ENCODE assay signal across 18 cellular contexts in the genomic region with DNA sequence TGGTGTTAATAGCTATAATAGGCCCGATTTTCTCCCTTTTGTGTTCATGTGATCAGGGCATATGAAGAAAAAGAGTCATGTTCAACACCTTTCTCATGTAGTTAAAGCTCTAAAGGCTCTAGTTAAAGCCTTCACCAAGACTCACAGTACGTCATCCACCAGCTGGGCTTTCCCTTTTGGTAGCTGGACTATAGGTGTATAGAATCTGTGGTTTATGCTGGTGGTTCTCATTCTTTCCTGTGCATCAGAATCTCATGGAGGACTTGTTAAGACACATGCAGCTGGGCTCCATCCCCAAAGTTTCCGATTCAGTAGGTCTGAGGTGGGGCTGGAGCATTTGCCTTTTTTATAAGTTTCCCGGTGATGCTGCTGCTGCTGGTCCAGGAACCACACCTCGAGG. TPM values are rescaled to one million over a fixed set of nuclear protein-coding genes. Genes with fewer than 3 reads are reported as not detected.
DNase-seq lines count a peak whose midpoint lies in the region; ATAC-seq, FAIRE-seq and TF ChIP-seq lines count a peak whose summit lies in the region.
"Had no signal": no experiment of that assay in that cellular context is flagged by ENCODE, and none has a peak within 500 bp of the region (broad histone marks: within the 10 kb centered on the region; RNA-seq: fewer than 3 reads in every experiment).

No MANE protein-coding gene starts in this region.

- TF ChIP-seq EP300 in GM12878 (IDR thresholded peaks at IDR 0.05; ENCODE audit: borderline replicate concordance in 1 of 2, control insufficient read depth in 1 of 2, low read depth in 2 of 2, low read length in 2 of 2) = 0 out of 4 replicates have a peak, but pooled peaks of 1 of the 2 experiments have one; percentile 19

- H3K27ac Mint-ChIP-seq in T-helper 17 cell = no peak overlapping the region
- H3K27ac Mint-ChIP-seq: CD8-positive, alpha-beta T cell; HFFc6 had no signal

- H3K79me2 ChIP-seq in GM12878 (ENCODE audit: control insufficient read depth, insufficient read depth, low read length) = no peaks in the 10 kb centered on the region

- H3K27ac ChIP-seq in GM12878 (ENCODE audit: control insufficient read depth, insufficient read depth) (no peak overlapping the region), gastrocnemius medialis (no peak overlapping the region)
- H3K27ac ChIP-seq: C4-2B, HL-60 had no signal

- H3K4me3 Mint-ChIP-seq in T-helper 17 cell = no peak overlapping the region
- H3K4me3 Mint-ChIP-seq: CD8-positive, alpha-beta T cell; HFFc6 had no signal

- in situ Hi-C loops in GM13977 (cut with MboI; ENCODE audit: low pct_unique_long_range_greater_than_20kb, low sequenced_read_pairs, unreplicated experiment) = no loop called here
- in situ Hi-C loops in GM12878 (cut with MboI) = no loop called here
- in situ Hi-C loops in gastrocnemius medialis (cut with MboI; ENCODE audit: low sequenced_read_pairs in 4 of 4) = no loop called here

- ATAC-seq in GM21723 (IDR thresholded peaks at IDR 0.05; ENCODE audit: unreplicated experiment) = peak; percentile 55
- peak; percentile 92 for ATAC-seq in GM12878
- ATAC-seq in T-helper 17 cell = no peak
- no peak for ATAC-seq in gastrocnemius medialis
- ATAC-seq: CD8-positive, alpha-beta T cell had no signal

- H3K4me1 ChIP-seq in GM12878 (ENCODE audit: control insufficient read depth, insufficient read depth, low read length) = no peaks in the 10 kb centered on the region
- H3K4me1 ChIP-seq in gastrocnemius medialis = peaks cover 0 to 12% of the 10 kb centered on the region in 2 donors
- H3K4me1 ChIP-seq: BE2C, Caco-2 had no signal

- H3K27me3 ChIP-seq in GM12878 (replicated peaks in 1 of 2; ENCODE audit: control insufficient read depth in 2 of 2, insufficient read depth in 2 of 2, low read length in 1 of 2) (no peaks in the 10 kb centered on the region), gastrocnemius medialis (no peaks in the 10 kb centered on the region)
- H3K27me3 ChIP-seq: BE2C had no signal

- intact Hi-C loops in GM12878 (cut with micrococcal nuclease; ENCODE audit: unreplicated experiment) = no loop called here
- intact Hi-C loops in gastrocnemius medialis (cut with DNase I; ENCODE audit: low total_unique reads) = no loop called here

- no TSS peak for BruUV-seq in GM12878 (replicated peaks; lab: Mats Ljungman, UMichigan)

- DNase-seq in GM12865 (ENCODE audit: low read depth) = peak; percentile 4
- peak; percentile 33 for DNase-seq in GM13977 (ENCODE audit: low spot score)
- no peak for DNase-seq in GM12878 (ENCODE audit: low read depth, low spot score)
- DNase-seq in foreskin melanocyte = no peak
- no peak for DNase-seq in T-helper 17 cell
- DNase-seq in gastrocnemius medialis = no peak
- DNase-seq: BE2C; Caco-2; CD8-positive, alpha-beta T cell; DND-41; GDM1; HCEC 1CT; HFFc6 had no signal

- POLR2A ChIA-PET in GM12878 (lab: Charles Lee) = interaction anchor here (0.5 to 1.5 kb wide), 6 partner anchors 8 to 141 kb away, joined by 3 to 5 read pairs (median 3); no protein-coding TSS in a partner anchor

- H4K20me1 ChIP-seq in GM12878 (ENCODE audit: control insufficient read depth, insufficient read depth) = no peaks in the 10 kb centered on the region

- peaks cover 2% of the 10 kb centered on the region for H3K4me1 Mint-ChIP-seq in T-helper 17 cell

- TF ChIP-seq RAD21 in GM12878 (IDR thresholded peaks at IDR 0.05; ENCODE audit: insufficient read depth, low read depth, low read length) = no peak

- no peak for FAIRE-seq in GM12878 (lab: Jason Lieb, UNC)
- FAIRE-seq: A204.1 had no signal

- H3K4me3 ChIP-seq in GM12865 (ENCODE audit: low read depth, low read length) (no peak overlapping the region), GM12878 (no peak overlapping the region), gastrocnemius medialis (no peak overlapping the region)

- RAD21 ChIA-PET in GM12878 (lab: Charles Lee; ENCODE audit: unreplicated experiment) = interaction anchor here (0.6 to 1.3 kb wide), 5 partner anchors 27 to 87 kb away, joined by 3 to 4 read pairs (median 4); no protein-coding TSS in a partner anchor

- H3K27me3 Mint-ChIP-seq in T-helper 17 cell = peaks cover 8% of the 10 kb centered on the region

- no peaks in the 10 kb centered on the region for H3K36me3 Mint-ChIP-seq in T-helper 17 cell (ENCODE audit: low read depth)
- H3K36me3 Mint-ChIP-seq: CD8-positive, alpha-beta T cell had no signal

- H2AFZ ChIP-seq in GM12878 (ENCODE audit: control insufficient read depth, low read depth, low read length) = no peak overlapping the region

- 68% methylated on average over 5 of the region's 5 CpGs for WGBS in GM12878 (ENCODE audit: insufficient coverage, insufficient replicate concordance, low lambda C conversion rate, missing lambda C conversion rate)

- no peak overlapping the region for H3K9ac ChIP-seq in GM12878 (ENCODE audit: control insufficient read depth, insufficient read depth, low read length)

- H3K9me3 ChIP-seq in GM12878 (replicated peaks; ENCODE audit: control insufficient read depth, insufficient read depth, low read length) = no peaks in the 10 kb centered on the region
- no peaks in the 10 kb centered on the region for H3K9me3 ChIP-seq in T-helper 17 cell (ENCODE audit: control insufficient read depth, low read length, poor library complexity, severe bottlenecking)
- no peaks in the 10 kb centered on the region for H3K9me3 ChIP-seq in gastrocnemius medialis
- H3K9me3 ChIP-seq: BE2C had no signal

- TF ChIP-seq POLR2A in GM12878 (IDR thresholded peaks at IDR 0.05; ENCODE audit: low read depth, low read length) = no peak
- no peak for TF ChIP-seq POLR2A in gastrocnemius medialis (IDR thresholded peaks at IDR 0.05)

- CTCF ChIA-PET in GM12878 (lab: Yijun Ruan, JAX) = interaction anchor here (1.1 to 1.4 kb wide), 3 partner anchors 8 to 12 kb away, joined by 3 to 6 read pairs (median 3); no protein-coding TSS in a partner anchor

- SMC1A ChIA-PET in GM12878 (lab: Charles Lee; ENCODE audit: uncharacterized antibody, unreplicated experiment) = interaction anchor here (0.6 to 1.6 kb wide), 10 partner anchors 9 to 482 kb away, joined by 3 to 5 read pairs (median 3); no protein-coding TSS in a partner anchor

- H3K4me2 ChIP-seq in GM12878 (ENCODE audit: control insufficient read depth, insufficient read depth) = no peak overlapping the region

- no peak for TF ChIP-seq CTCF in GM12865 (IDR thresholded peaks at IDR 0.05; ENCODE audit: insufficient read depth, low read depth, low read length, missing control alignments)
- no peak for TF ChIP-seq CTCF in GM13977 (IDR thresholded peaks at IDR 0.05; ENCODE audit: extremely low read depth, insufficient read depth, missing control alignments)
- no peak for TF ChIP-seq CTCF in GM12878 (IDR thresholded peaks at IDR 0.05 in 2 of 3, conservative IDR thresholded peaks at IDR 0.05 in 1 of 3; ENCODE audit: control insufficient read depth in 2 of 3, extremely low read depth in 1 of 3, insufficient read depth in 1 of 3, low read depth in 3 of 3, low read length in 3 of 3)
- TF ChIP-seq CTCF in gastrocnemius medialis (IDR thresholded peaks at IDR 0.05 in 4 of 5, conservative IDR thresholded peaks at IDR 0.05 in 1 of 5) = no peak

- H3K36me3 ChIP-seq in GM12878 (ENCODE audit: control insufficient read depth in 2 of 2, insufficient read depth in 2 of 2, low read length in 1 of 2) = no peaks in the 10 kb centered on the region
- H3K36me3 ChIP-seq in gastrocnemius medialis = no peaks in the 10 kb centered on the region
- H3K36me3 ChIP-seq: BE2C had no signal

RNA-seq across cellular contexts. Expression of gene CFAP91, which starts 31.0 kb away (rescaled TPM):
- 0.81 and 2.5 TPM in 2 replicates for total RNA-seq in GM12878 (2013; cell fraction: nucleolus; rRNA removed)
- total RNA-seq in GM12878 (2014; rRNA removed) = 0.56 and 0.76 TPM in 2 replicates
- 0.54 and 0.69 TPM in 2 replicates for total RNA-seq in GM12878 (2014; rRNA removed; fragmentation: Illumina TruSeq; extraction: Trizol)
- 0.80 and 1.3 TPM in 2 replicates for total RNA-seq in GM12878 (2021)
- polyA plus RNA-seq in GM12878 (2011; ENCODE audit: low read depth) = 0.08 TPM
- polyA plus RNA-seq in GM12878 (2011; rRNA removed) = 1.2 and 1.4 TPM in 2 replicates
- polyA plus RNA-seq in GM12878 (2011; cell fraction: cytosol; rRNA removed) = 0.21 and 0.57 TPM in 2 replicates
- 1.6 and 3.0 TPM in 2 replicates for polyA plus RNA-seq in GM12878 (2011; cell fraction: nucleus; rRNA removed)
- 0.29 and 0.38 TPM in 2 replicates for polyA plus RNA-seq in GM12878 (2012)
- polyA plus RNA-seq in GM12878 (2014; fragmentation: Illumina TruSeq; extraction: Trizol) = 1.5 and 2.7 TPM in 2 replicates
- under 1 TPM; 0.03 to 0.22 TPM for polyA plus RNA-seq in GM12878 (2014; fragmentation: Nextera tagmentation; extraction: Ambion mirVana)
- 2.2 TPM in 2 replicates for polyA plus RNA-seq in GM12878 (2014; rRNA removed)
- polyA plus RNA-seq in GM12878 (2016; fragmentation: Nextera tagmentation; extraction: Ambion mirVana) = 1 to 10 TPM in 1 of 2 experiments, under 1 TPM in 1; 0.68 to 1.2 TPM
- polyA minus RNA-seq in GM12878 (2011; rRNA and poly(A)+ RNA removed) = 0.21 and 0.66 TPM in 2 replicates
- polyA minus RNA-seq in GM12878 (2011; cell fraction: cytosol; rRNA and poly(A)+ RNA removed) = not detected in 2 replicates
- polyA minus RNA-seq in GM12878 (2011; cell fraction: nucleus; rRNA and poly(A)+ RNA removed) = 0.48 and 0.73 TPM in 2 replicates
- 1 to 10 TPM in 1 of 2 donors, under 1 TPM in 1; 0.63 to 2.7 TPM for total RNA-seq in T-helper 17 cell
- total RNA-seq in gastrocnemius medialis = under 1 TPM in 3 of 4 donors, not detected in 1; 0.11 to 0.36 (median 0.20) TPM
- total RNA-seq: Caco-2; CD8-positive, alpha-beta T cell; HFFc6 had no signal

RNA-seq across cellular contexts. Expression of gene NR1I2, which starts 48.1 kb away (rescaled TPM):
- 2.1 and 3.3 TPM in 2 replicates for total RNA-seq in GM12878 (2013; cell fraction: nucleolus; rRNA removed)
- total RNA-seq in GM12878 (2014; rRNA removed) = 0.62 and 0.76 TPM in 2 replicates
- 0.41 and 0.45 TPM in 2 replicates for total RNA-seq in GM12878 (2014; rRNA removed; fragmentation: Illumina TruSeq; extraction: Trizol)
- total RNA-seq in GM12878 (2021) = 0.90 and 0.96 TPM in 2 replicates
- polyA plus RNA-seq in GM12878 (2011; ENCODE audit: low read depth) = 0.20 TPM
- 0.09 and 0.26 TPM in 2 replicates for polyA plus RNA-seq in GM12878 (2011; rRNA removed)
- polyA plus RNA-seq in GM12878 (2011; cell fraction: cytosol; rRNA removed) = 0.22 and 0.32 TPM in 2 replicates
- polyA plus RNA-seq in GM12878 (2011; cell fraction: nucleus; rRNA removed) = 0.98 and 1.3 TPM in 2 replicates
- 0.30 and 0.52 TPM in 2 replicates for polyA plus RNA-seq in GM12878 (2012)
- 0.32 and 0.51 TPM in 2 replicates for polyA plus RNA-seq in GM12878 (2014; fragmentation: Illumina TruSeq; extraction: Trizol)
- under 1 TPM; 0.03 to 0.16 TPM for polyA plus RNA-seq in GM12878 (2014; fragmentation: Nextera tagmentation; extraction: Ambion mirVana)
- polyA plus RNA-seq in GM12878 (2014; rRNA removed) = 0.90 and 1.0 TPM in 2 replicates
- polyA plus RNA-seq in GM12878 (2016; fragmentation: Nextera tagmentation; extraction: Ambion mirVana) = under 1 TPM; 0.28 to 0.87 TPM
- 0.29 and 0.46 TPM in 2 replicates for polyA minus RNA-seq in GM12878 (2011; rRNA and poly(A)+ RNA removed)
- not detected in 2 replicates for polyA minus RNA-seq in GM12878 (2011; cell fraction: cytosol; rRNA and poly(A)+ RNA removed)
- 0.73 and 0.77 TPM in 2 replicates for polyA minus RNA-seq in GM12878 (2011; cell fraction: nucleus; rRNA and poly(A)+ RNA removed)
- total RNA-seq in T-helper 17 cell = under 1 TPM in 1 of 2 donors, not detected in 1; 0.20 TPM
- total RNA-seq in gastrocnemius medialis = under 1 TPM in 2 of 4 donors, not detected in 2; 0.17 to 0.18 TPM
- total RNA-seq: Caco-2, H4, HFFc6 had no signal

RNA-seq across cellular contexts. Expression of gene COX17, which starts 56.6 kb away (rescaled TPM):
- 60.0 and 72.5 TPM in 2 replicates for total RNA-seq in GM12878 (2013; cell fraction: nucleolus; rRNA removed)
- total RNA-seq in GM12878 (2014; rRNA removed) (150 and 153 TPM in 2 replicates), GM12878 (2014; rRNA removed; fragmentation: Illumina TruSeq; extraction: Trizol) (191 and 199 TPM in 2 replicates), GM12878 (2021) (111 and 113 TPM in 2 replicates), T-helper 17 cell (10 to 100 TPM; 26.8 to 28.9 TPM), gastrocnemius medialis (100 to 1,000 TPM in 1 of 4 donors, 10 to 100 TPM in 3; 63.4 to 146 (median 87.5) TPM)
- polyA plus RNA-seq in GM12878 (2011; ENCODE audit: low read depth) = 48.3 TPM
- polyA plus RNA-seq in GM12878 (2011; rRNA removed) (112 and 123 TPM in 2 replicates), GM12878 (2014; fragmentation: Illumina TruSeq; extraction: Trizol) (53.8 and 115 TPM in 2 replicates), GM12878 (2014; fragmentation: Nextera tagmentation; extraction: Ambion mirVana) (100 to 1,000 TPM; 615 to 717 TPM), GM12878 (2014; rRNA removed) (288 and 295 TPM in 2 replicates), GM12878 (2016; fragmentation: Nextera tagmentation; extraction: Ambion mirVana) (100 to 1,000 TPM; 370 to 376 TPM)
- 77.3 and 110 TPM in 2 replicates for polyA plus RNA-seq in GM12878 (2011; cell fraction: cytosol; rRNA removed)
- 69.0 and 81.2 TPM in 2 replicates for polyA plus RNA-seq in GM12878 (2011; cell fraction: nucleus; rRNA removed)
- polyA plus RNA-seq in GM12878 (2012) = 164 and 185 TPM in 2 replicates
- 37.5 and 48.8 TPM in 2 replicates for polyA minus RNA-seq in GM12878 (2011; rRNA and poly(A)+ RNA removed)
- polyA minus RNA-seq in GM12878 (2011; cell fraction: cytosol; rRNA and poly(A)+ RNA removed) = 24.5 and 25.1 TPM in 2 replicates
- polyA minus RNA-seq in GM12878 (2011; cell fraction: nucleus; rRNA and poly(A)+ RNA removed) = 66.6 and 89.7 TPM in 2 replicates

Comparison
In these comparisons a context has a peak if more than half of its experiments do, and no peak if none do; other contexts are left out.
1. DNase-seq: peak in GM12865 (single experiment) and GM13977 (single experiment); none in GM12878 (single experiment), foreskin melanocyte (single experiment), T-helper 17 cell (0 of 3) and gastrocnemius medialis (0 of 2).
2. ATAC-seq: peak in GM21723 (single experiment) and GM12878 (single experiment); none in T-helper 17 cell (single experiment) and gastrocnemius medialis (0 of 2).